ENCODE assay signal across 13 cellular contexts in the genomic region with DNA sequence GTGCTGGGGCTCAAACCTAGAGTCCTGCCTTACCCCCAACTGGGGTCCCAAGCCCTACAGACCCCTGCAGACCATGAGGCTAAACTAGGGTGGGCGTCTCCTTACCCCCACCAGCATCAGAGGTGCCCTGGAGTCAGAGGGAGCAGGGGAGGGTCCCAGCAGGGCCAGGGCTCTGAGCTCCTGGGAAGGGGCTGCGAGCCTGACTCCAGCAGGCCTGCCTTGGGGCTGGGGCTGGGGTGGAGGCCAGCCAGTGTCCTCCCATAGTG. TPM values are rescaled to one million over a fixed set of nuclear protein-coding genes. Genes with fewer than 3 reads are reported as not detected.
A peak's percentile ranks its signal among the peaks of the same experiment; 100 is the strongest.
DNase-seq lines count a peak whose midpoint lies in the region; ATAC-seq, FAIRE-seq and TF ChIP-seq lines count a peak whose summit lies in the region.
"Had no signal": no experiment of that assay in that cellular context is flagged by ENCODE, and none has a peak within 500 bp of the region (broad histone marks: within the 10 kb centered on the region; RNA-seq: fewer than 3 reads in every experiment).

No MANE protein-coding gene starts in this region.

- peak overlapping the region; percentile 76 for H3K4me2 ChIP-seq in A549
- H3K4me2 ChIP-seq in PC-3 (ENCODE audit: low read length): peak overlapping the region; percentile 57

- no peaks in the 10 kb centered on the region for H4K20me1 ChIP-seq in PC-3 (ENCODE audit: low read length)

- CTCF ChIA-PET in A549 (lab: Yijun Ruan, JAX): interaction anchor here (0.8 to 5.6 kb wide), 9 partner anchors 9 to 775 kb away, joined by 3 to 23 read pairs (median 3); a partner anchor contains a TSS
- CTCF ChIA-PET in PC-3 (lab: Charles Lee): no interaction called here

- POLR2A ChIA-PET in A549 (lab: Yijun Ruan, JAX) (interaction anchor here (1.2 kb wide), 1 partner anchor 10 kb away, joined by 3 read pairs; no protein-coding TSS in a partner anchor), PC-3 (lab: Charles Lee; ENCODE audit: unreplicated experiment) (no interaction called here)

- no peak for DNase-seq in A549 (ENCODE audit: low read depth in 1 of 2, low spot score in 1 of 2)
- no peak for DNase-seq in PC-3
- DNase-seq in epithelial cell of prostate (ENCODE audit: low read depth, low spot score): no peak
- no peak for DNase-seq in sigmoid colon
- no peak for DNase-seq in substantia nigra (lab: John Stamatoyannopoulos, UW)
- DNase-seq in dermis blood vessel endothelial cell: no peak
- DNase-seq in NCI-H524 treated with DMSO at 0.1 percent for 48 hours (lab: John Stamatoyannopoulos, UW): no peak
- DNase-seq: activated T-cell treated with anti-CD3 and anti-CD28 coated beads, Interleukin-2, amount 50 U/mL, for 4 hours; DMS 273 treated with DMSO at 0.1 percent for 48 hours; NCI-H187 treated with DMSO at 0.1 percent for 48 hours had no signal

- TF ChIP-seq EP300 in A549 (IDR thresholded peaks at IDR 0.05) (no peak), sigmoid colon (IDR thresholded peaks at IDR 0.05) (no peak)

- peaks cover 42% of the 10 kb centered on the region for H3K4me1 ChIP-seq in A549
- H3K4me1 ChIP-seq in PC-3 (ENCODE audit: insufficient read depth, low read length): peaks cover 33% of the 10 kb centered on the region
- H3K4me1 ChIP-seq in sigmoid colon: peaks cover 0 to 34% (median 20%) of the 10 kb centered on the region in 4 donors

- TF ChIP-seq CTCF in A549 (IDR thresholded peaks at IDR 0.05) (no peak), PC-3 (conservative IDR thresholded peaks at IDR 0.05; ENCODE audit: low read depth, low read length) (no peak), sigmoid colon (IDR thresholded peaks at IDR 0.05) (no peak)

- no TSS peak for BruUV-seq in PC-3 (replicated peaks; lab: Mats Ljungman, UMichigan)

- no peak overlapping the region for H2AFZ ChIP-seq in PC-3 (ENCODE audit: low read length)

- no peak; a peak in 1 of 6 replicates for ATAC-seq in A549
- ATAC-seq in PC-3: no peak
- no peak for ATAC-seq in GM21717 (IDR thresholded peaks at IDR 0.05; ENCODE audit: unreplicated experiment)

- no peaks in the 10 kb centered on the region for H3K27me3 ChIP-seq in PC-3 (ENCODE audit: low read length)
- H3K27me3 ChIP-seq in sigmoid colon: no peaks in the 10 kb centered on the region

- H3K27ac ChIP-seq in A549 (peak overlapping the region; percentile 68 to 89), PC-3 (ENCODE audit: low read length) (0 out of 2 replicates have a peak overlapping the region, but pooled peaks have one; percentile 39), epithelial cell of prostate (peak overlapping the region; percentile 68), sigmoid colon (peak overlapping the region; percentile 52 to 77 (median 67)), substantia nigra (ENCODE audit: low read depth, low read length, poor library complexity, severe bottlenecking) (no peak overlapping the region)

- H3K9me2 ChIP-seq in PC-3 (replicated peaks; ENCODE audit: low read length): no peaks in the 10 kb centered on the region

- H3K36me3 ChIP-seq in PC-3 (ENCODE audit: low read depth, low read length) (no peaks in the 10 kb centered on the region), sigmoid colon (no peaks in the 10 kb centered on the region)

- no peaks in the 10 kb centered on the region for H3K79me2 ChIP-seq in PC-3 (ENCODE audit: low read length)

- H3K9ac ChIP-seq in PC-3 (ENCODE audit: low read length): no peak overlapping the region

- no peak for TF ChIP-seq POLR2A in A549 (IDR thresholded peaks at IDR 0.05; ENCODE audit: low read length)
- TF ChIP-seq POLR2A in sigmoid colon (IDR thresholded peaks at IDR 0.05): no peak

- no peak for FAIRE-seq in A549 (lab: Jason Lieb, UNC)
- FAIRE-seq: small intestine had no signal

- H3K4me3 ChIP-seq in A549: no peak overlapping the region
- H3K4me3 ChIP-seq in PC-3 (ENCODE audit: low read length): no peak overlapping the region
- no peak overlapping the region for H3K4me3 ChIP-seq in sigmoid colon

- H3K9me3 ChIP-seq in A549: no peaks in the 10 kb centered on the region
- H3K9me3 ChIP-seq in PC-3 (ENCODE audit: low read length): no peaks in the 10 kb centered on the region
- no peaks in the 10 kb centered on the region for H3K9me3 ChIP-seq in sigmoid colon

- TF ChIP-seq RAD21 in A549 (conservative IDR thresholded peaks at IDR 0.05 in 1 of 2, IDR thresholded peaks at IDR 0.05 in 1 of 2): no peak

- intact Hi-C loops in PC-3 (cut with micrococcal nuclease): loop anchor here (2.0 kb wide), 1 partner anchor 271 kb away; no protein-coding TSS in a partner anchor
- intact Hi-C loops in sigmoid colon (cut with DNase I): no loop called here

- no CpG with 5 or more reads among the region's 2 CpGs for WGBS in A549 (ENCODE audit: missing lambda C conversion rate)
- WGBS in sigmoid colon, 2 donors: 81 to 88% methylated on average over 2 of the region's 2 CpGs

- no peaks in the 10 kb centered on the region for H3F3A ChIP-seq in PC-3 (ENCODE audit: low read length, unreplicated experiment)

TF ChIP-seq in A549, 52 proteins besides CTCF, POLR2A, EP300 and RAD21:
- TF ChIP-seq ZSCAN20 (CRISPR knock-in tag; IDR thresholded peaks at IDR 0.05): no peak
- no peak for TF ChIP-seq MAFK (IDR thresholded peaks at IDR 0.05; ENCODE audit: partially characterized antibody)
- TF ChIP-seq SMC3 (IDR thresholded peaks at IDR 0.05): no peak
- TF ChIP-seq, protein P1, sequence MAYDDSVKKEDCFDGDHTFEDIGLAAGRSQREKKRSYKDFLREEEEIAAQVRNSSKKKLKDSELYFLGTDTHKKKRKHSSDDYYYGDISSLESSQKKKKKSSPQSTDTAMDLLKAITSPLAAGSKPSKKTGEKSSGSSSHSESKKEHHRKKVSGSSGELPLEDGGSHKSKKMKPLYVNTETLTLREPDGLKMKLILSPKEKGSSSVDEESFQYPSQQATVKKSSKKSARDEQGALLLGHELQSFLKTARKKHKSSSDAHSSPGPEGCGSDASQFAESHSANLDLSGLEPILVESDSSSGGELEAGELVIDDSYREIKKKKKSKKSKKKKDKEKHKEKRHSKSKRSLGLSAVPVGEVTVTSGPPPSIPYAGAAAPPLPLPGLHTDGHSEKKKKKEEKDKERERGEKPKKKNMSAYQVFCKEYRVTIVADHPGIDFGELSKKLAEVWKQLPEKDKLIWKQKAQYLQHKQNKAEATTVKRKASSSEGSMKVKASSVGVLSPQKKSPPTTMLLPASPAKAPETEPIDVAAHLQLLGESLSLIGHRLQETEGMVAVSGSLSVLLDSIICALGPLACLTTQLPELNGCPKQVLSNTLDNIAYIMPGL (CRISPR knock-in tag; IDR thresholded peaks at IDR 0.05; ENCODE audit: borderline replicate concordance): no peak
- TF ChIP-seq BHLHE40 (IDR thresholded peaks at IDR 0.05; ENCODE audit: low read depth, low read length): no peak
- TF ChIP-seq MYC (IDR thresholded peaks at IDR 0.05; ENCODE audit: borderline replicate concordance, low read length): no peak
- TF ChIP-seq ZC3H11A (IDR thresholded peaks at IDR 0.05): no peak
- TF ChIP-seq CHD4 (IDR thresholded peaks at IDR 0.05; ENCODE audit: borderline replicate concordance): no peak
- TF ChIP-seq NR3C1 (IDR thresholded peaks at IDR 0.05): no peak
- TF ChIP-seq, protein P2, sequence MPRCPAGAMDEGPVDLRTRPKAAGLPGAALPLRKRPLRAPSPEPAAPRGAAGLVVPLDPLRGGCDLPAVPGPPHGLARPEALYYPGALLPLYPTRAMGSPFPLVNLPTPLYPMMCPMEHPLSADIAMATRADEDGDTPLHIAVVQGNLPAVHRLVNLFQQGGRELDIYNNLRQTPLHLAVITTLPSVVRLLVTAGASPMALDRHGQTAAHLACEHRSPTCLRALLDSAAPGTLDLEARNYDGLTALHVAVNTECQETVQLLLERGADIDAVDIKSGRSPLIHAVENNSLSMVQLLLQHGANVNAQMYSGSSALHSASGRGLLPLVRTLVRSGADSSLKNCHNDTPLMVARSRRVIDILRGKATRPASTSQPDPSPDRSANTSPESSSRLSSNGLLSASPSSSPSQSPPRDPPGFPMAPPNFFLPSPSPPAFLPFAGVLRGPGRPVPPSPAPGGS (IDR thresholded peaks at IDR 0.05): no peak

RNA-seq across cellular contexts. Expression of a gene that starts 1.3 kb away (rescaled TPM):
- polyA plus RNA-seq in A549 (2011; rRNA removed) (14.0 and 17.9 TPM in 2 replicates), A549 (2017; fragmentation: RNase III; extraction: RNeasy Plus Mini Kit Qiagen cat#74134 plus additional on column Dnase treatment) (7.4 to 9.9 TPM (median 8.4 TPM) in 3 replicates), sigmoid colon (10 to 100 TPM in 2 of 3 donors, 1 to 10 TPM in 1; 4.6 to 24.0 (median 11.4) TPM)
- polyA plus RNA-seq in A549 (2012; cell fraction: cytosol; rRNA removed): 26.0 and 30.4 TPM in 2 replicates
- polyA plus RNA-seq in A549 (2012; cell fraction: nucleus; rRNA removed): 17.8 and 19.6 TPM in 2 replicates
- polyA minus RNA-seq in A549 (2011; rRNA and poly(A)+ RNA removed): 10.0 and 13.5 TPM in 2 replicates
- total RNA-seq in PC-3 (2014; rRNA removed) (0.86 and 2.7 TPM in 2 replicates), sigmoid colon (10 to 100 TPM; 24.2 to 55.0 (median 38.4) TPM), dermis blood vessel endothelial cell (111 and 117 TPM in 2 replicates)
- total RNA-seq: myocyte had no signal

RNA-seq across cellular contexts. Expression of a gene that starts 2.3 kb away (rescaled TPM):
- polyA plus RNA-seq in A549 (2011; rRNA removed): 1.1 and 1.4 TPM in 2 replicates
- 0.36 and 0.54 TPM in 2 replicates for polyA plus RNA-seq in A549 (2012; cell fraction: cytosol; rRNA removed)
- 0.67 and 0.81 TPM in 2 replicates for polyA plus RNA-seq in A549 (2012; cell fraction: nucleus; rRNA removed)
- polyA plus RNA-seq in A549 (2017; fragmentation: RNase III; extraction: RNeasy Plus Mini Kit Qiagen cat#74134 plus additional on column Dnase treatment): 0.33 to 0.54 TPM (median 0.35 TPM) in 3 replicates
- polyA minus RNA-seq in A549 (2011; rRNA and poly(A)+ RNA removed): 1.3 and 1.7 TPM in 2 replicates
- 1.9 and 6.7 TPM in 2 replicates for total RNA-seq in PC-3 (2014; rRNA removed)
- 10 to 100 TPM in 3 of 4 donors, 1 to 10 TPM in 1; 8.6 to 23.3 (median 14.1) TPM for total RNA-seq in sigmoid colon
- polyA plus RNA-seq in sigmoid colon: 1 to 10 TPM in 2 of 3 donors, under 1 TPM in 1; 0.92 to 6.5 (median 1.8) TPM
- total RNA-seq in dermis blood vessel endothelial cell: 465 and 483 TPM in 2 replicates

RNA-seq across cellular contexts. Expression of a gene that starts 8.6 kb away (rescaled TPM):
- polyA plus RNA-seq in A549 (2011; rRNA removed): not detected in 2 replicates
- polyA plus RNA-seq in A549 (2012; cell fraction: cytosol; rRNA removed): not detected in 2 replicates
- polyA plus RNA-seq in A549 (2012; cell fraction: nucleus; rRNA removed): not detected in 2 replicates
- polyA plus RNA-seq in A549 (2017; fragmentation: RNase III; extraction: RNeasy Plus Mini Kit Qiagen cat#74134 plus additional on column Dnase treatment): not detected in 3 replicates
- polyA minus RNA-seq in A549 (2011; rRNA and poly(A)+ RNA removed): not detected in 2 replicates
- 252 and 259 TPM in 2 replicates for total RNA-seq in PC-3 (2014; rRNA removed)
- 10 to 100 TPM; 45.3 to 98.1 (median 67.1) TPM for total RNA-seq in sigmoid colon
- 100 to 1,000 TPM; 112 to 157 (median 118) TPM for polyA plus RNA-seq in sigmoid colon
- total RNA-seq in dermis blood vessel endothelial cell: 12.8 and 23.8 TPM in 2 replicates

Comparison
In these comparisons a context has a peak if more than half of its experiments do, and no peak if none do; other contexts are left out.
1. RNA of a gene that starts 2.3 kb away (total RNA-seq): 465 to 483 TPM in dermis blood vessel endothelial cell; 8.6 to 23.3 TPM in sigmoid colon and 1.9 to 6.7 TPM in PC-3; every median in the first group is over 10 times any median in the second.